8 cellular contexts compared by ENCODE assay signal in genomic region chr4:99885063-99885664, GRCh38. TPM values are rescaled to one million over a fixed set of nuclear protein-coding genes. Genes with fewer than 3 reads are reported as not detected.
DNase-seq lines count a peak whose midpoint lies in the region; ATAC-seq, FAIRE-seq and TF ChIP-seq lines count a peak whose summit lies in the region.

No MANE protein-coding gene starts in this region.

- H3K9me3 ChIP-seq in HCT116 (ENCODE audit: control insufficient read depth in 1 of 2, insufficient read depth in 1 of 2, low read depth in 1 of 2, low read length in 2 of 2): no peaks in the 10 kb centered on the region
- H3K9me3 ChIP-seq in Peyer's patch: no peaks in the 10 kb centered on the region
- H3K9me3 ChIP-seq in psoas muscle: no peaks in the 10 kb centered on the region

- H3K4me1 ChIP-seq in HCT116 (ENCODE audit: control insufficient read depth in 1 of 2, insufficient read depth in 2 of 2, low read length in 2 of 2) (no peaks in the 10 kb centered on the region), Peyer's patch (no peaks in the 10 kb centered on the region), psoas muscle (peaks cover 12% of the 10 kb centered on the region)

- TF ChIP-seq CTCF in HCT116 (IDR thresholded peaks at IDR 0.05 in 2 of 3, conservative IDR thresholded peaks at IDR 0.05 in 1 of 3; ENCODE audit: borderline replicate concordance in 1 of 3, insufficient read depth in 1 of 3, low read depth in 2 of 3, low read length in 2 of 3) (peak; percentile 49 to 71 (median 62); a peak in 5 of 6 replicates), Peyer's patch (IDR thresholded peaks at IDR 0.05) (peak in 4 of 6 experiments; percentile 41 to 64 (median 57)), epithelial cell of esophagus (IDR thresholded peaks at IDR 0.05; ENCODE audit: insufficient read depth, low read depth, low read length, missing control alignments) (peak; percentile 63), psoas muscle (IDR thresholded peaks at IDR 0.05) (peak; percentile 34)

- no peak overlapping the region for H2AFZ ChIP-seq in HCT116 (ENCODE audit: low read depth, low read length, poor library complexity, severe bottlenecking)

- TF ChIP-seq POLR2A in HCT116 (IDR thresholded peaks at IDR 0.05; ENCODE audit: borderline replicate concordance, extremely low read depth, insufficient read depth, insufficient read length): no peak
- TF ChIP-seq POLR2A in Peyer's patch (IDR thresholded peaks at IDR 0.05): no peak
- no peak for TF ChIP-seq POLR2A in H54 (IDR thresholded peaks at IDR 0.05; ENCODE audit: low read depth, low read length)

- no peaks in the 10 kb centered on the region for H3K9me2 ChIP-seq in HCT116 (ENCODE audit: insufficient read depth)

- RAD21 ChIA-PET in HCT116 (lab: Charles Lee; ENCODE audit: low non-redundant PET in 1 of 2, low total read pairs in 2 of 2, uncharacterized antibody in 2 of 2, unreplicated experiment in 2 of 2): interaction anchor here (0.9 to 1.2 kb wide), 3 partner anchors 74 to 359 kb away, joined by 3 to 6 read pairs (median 4); no protein-coding TSS in a partner anchor

- H3K36me3 ChIP-seq in HCT116 (ENCODE audit: control insufficient read depth in 1 of 2, insufficient read depth in 2 of 2, low read length in 2 of 2) (peaks cover 0 to 5% of the 10 kb centered on the region in 2 experiments; a peak in 2 of 4 replicates), Peyer's patch (peaks cover 0 to 51% (median 0%) of the 10 kb centered on the region in 3 donors), psoas muscle (ENCODE audit: insufficient read depth in 1 of 2, low read depth in 1 of 2) (peaks cover 4 to 78% of the 10 kb centered on the region in 2 donors)

- CTCF ChIA-PET in HCT116 (lab: Charles Lee): interaction anchor here (0.7 to 2.1 kb wide), 8 partner anchors 9 to 422 kb away, joined by 3 to 35 read pairs (median 5); partner anchors contain the start of gene LAMTOR3

- POLR2A ChIA-PET in HCT116 (lab: Charles Lee): interaction anchor here (0.7 kb wide), 1 partner anchor 61 kb away, joined by 3 read pairs; the partner anchor contains the start of gene DNAJB14

- BruUV-seq in HCT116 (replicated peaks; lab: Mats Ljungman, UMichigan): no TSS peak

- no peak overlapping the region for H3K4me3 ChIP-seq in HCT116 (replicated peaks in 1 of 2; ENCODE audit: low read depth in 1 of 2, low read length in 2 of 2)
- no peak overlapping the region for H3K4me3 ChIP-seq in Peyer's patch
- H3K4me3 ChIP-seq in epithelial cell of esophagus (ENCODE audit: low read length): no peak overlapping the region
- no peak overlapping the region for H3K4me3 ChIP-seq in psoas muscle

- H3K9ac ChIP-seq in HCT116 (ENCODE audit: low read length): no peak overlapping the region

- peak; percentile 83 for TF ChIP-seq RAD21 in HCT116 (IDR thresholded peaks at IDR 0.05; ENCODE audit: low read depth)

- H4K20me1 ChIP-seq in HCT116 (ENCODE audit: insufficient read depth): no peaks in the 10 kb centered on the region

- no peak for ATAC-seq in activated CD4-positive, CD25-positive, alpha-beta regulatory T cell treated with anti-CD3 and anti-CD28 coated beads, Interleukin-2, amount 50 U/mL, for 24 hours
- ATAC-seq in HCT116 (no peak), psoas muscle (no peak), GM21723 (IDR thresholded peaks at IDR 0.05; ENCODE audit: unreplicated experiment) (no peak)

- no peak for FAIRE-seq in H54 (lab: Jason Lieb, UNC)

- intact Hi-C loops in HCT116 (cut with micrococcal nuclease): loop anchor here (1.0 to 10.0 kb wide), 4 partner anchors 74 to 766 kb away; no protein-coding TSS in a partner anchor
- intact Hi-C loops in psoas muscle (cut with DNase I): no loop called here

- peaks cover 2% of the 10 kb centered on the region for H3K79me2 ChIP-seq in HCT116 (ENCODE audit: insufficient read depth, low read length)

- H3K27me3 ChIP-seq in HCT116 (ENCODE audit: insufficient read depth, low read length): no peaks in the 10 kb centered on the region
- no peaks in the 10 kb centered on the region for H3K27me3 ChIP-seq in Peyer's patch
- H3K27me3 ChIP-seq in psoas muscle (ENCODE audit: insufficient read depth in 3 of 3, low read length in 2 of 3): no peaks in the 10 kb centered on the region

- H3K27ac ChIP-seq in HCT116 (ENCODE audit: low read depth, low read length) (no peak overlapping the region), Peyer's patch (no peak overlapping the region), psoas muscle (no peak overlapping the region)

- DNase-seq in activated CD4-positive, CD25-positive, alpha-beta regulatory T cell treated with anti-CD3 and anti-CD28 coated beads, Interleukin-2, amount 50 U/mL, for 16 hours (ENCODE audit: low read depth, low spot score): peak; percentile 2
- DNase-seq in HCT116 (ENCODE audit: low read depth, low spot score) (peak; percentile 22), Peyer's patch (no peak), epithelial cell of esophagus (ENCODE audit: low read depth) (peak; percentile 61), psoas muscle (no peak), H54 (ENCODE audit: insufficient read length, low spot score) (no peak)

- H3K4me2 ChIP-seq in HCT116 (ENCODE audit: low read length): no peak overlapping the region

- 68 to 75% (median 70%) methylated on average over 2 of the region's 2 CpGs for WGBS in psoas muscle, 3 donors

TF ChIP-seq in HCT116, 20 proteins besides CTCF, POLR2A, EP300 and RAD21:
- TF ChIP-seq EGR1 (IDR thresholded peaks at IDR 0.05; ENCODE audit: low read depth): no peak
- TF ChIP-seq CEBPB (IDR thresholded peaks at IDR 0.05; ENCODE audit: low read depth): no peak
- no peak for TF ChIP-seq SP1 (IDR thresholded peaks at IDR 0.05; ENCODE audit: low read depth)
- TF ChIP-seq SIN3A (IDR thresholded peaks at IDR 0.05; ENCODE audit: low read depth): no peak
- no peak for TF ChIP-seq ZNF274 (IDR thresholded peaks at IDR 0.05; ENCODE audit: low read depth, low read length)
- no peak for TF ChIP-seq ELF1 (IDR thresholded peaks at IDR 0.05; ENCODE audit: borderline replicate concordance, low read depth)
- no peak for TF ChIP-seq TCF7L2 (IDR thresholded peaks at IDR 0.05; ENCODE audit: borderline replicate concordance, extremely low read depth, insufficient read depth, insufficient read length)
- TF ChIP-seq POLR2AphosphoS5 (IDR thresholded peaks at IDR 0.05; ENCODE audit: low read depth, low read length): no peak
- TF ChIP-seq YY1 (IDR thresholded peaks at IDR 0.05; ENCODE audit: extremely low read depth, insufficient replicate concordance, low read depth, low read length): no peak
- TF ChIP-seq SRF (IDR thresholded peaks at IDR 0.05; ENCODE audit: low read depth): no peak
- no peak for TF ChIP-seq JUND (IDR thresholded peaks at IDR 0.05)
- TF ChIP-seq FOSL1 (IDR thresholded peaks at IDR 0.05; ENCODE audit: low read depth): no peak
- no peak for TF ChIP-seq MAX (IDR thresholded peaks at IDR 0.05)
- TF ChIP-seq ATF3 (IDR thresholded peaks at IDR 0.05): no peak

RNA-seq across cellular contexts. Expression of gene LAMTOR3, which starts 9.1 kb away (rescaled TPM):
- total RNA-seq in HCT116 (2021; ENCODE audit: unreplicated experiment) (21.0 TPM), Peyer's patch (10 to 100 TPM; 13.2 to 28.6 (median 21.1) TPM), psoas muscle (10 to 100 TPM; 21.6 to 25.8 (median 23.2) TPM)
- 6.0 and 8.5 TPM in 2 replicates for polyA plus RNA-seq in HCT116 (2012)
- 10 to 100 TPM; 22.4 to 43.6 (median 34.5) TPM for polyA plus RNA-seq in psoas muscle

Comparison
In these comparisons a context has a peak if more than half of its experiments do, and no peak if none do; other contexts are left out.
1. DNase-seq: peak in activated CD4-positive, CD25-positive, alpha-beta regulatory T cell treated with anti-CD3 and anti-CD28 coated beads, Interleukin-2, amount 50 U/mL, for 16 hours (single experiment), HCT116 (single experiment) and epithelial cell of esophagus (single experiment); none in Peyer's patch (0 of 3), psoas muscle (0 of 2) and H54 (single experiment).
2. Peak in every context shown above with its lines, with median percentiles within 50 percentile points of each other: CTCF ChIP-seq.